1 cellular context compared by ENCODE assay signal in the genomic region with DNA sequence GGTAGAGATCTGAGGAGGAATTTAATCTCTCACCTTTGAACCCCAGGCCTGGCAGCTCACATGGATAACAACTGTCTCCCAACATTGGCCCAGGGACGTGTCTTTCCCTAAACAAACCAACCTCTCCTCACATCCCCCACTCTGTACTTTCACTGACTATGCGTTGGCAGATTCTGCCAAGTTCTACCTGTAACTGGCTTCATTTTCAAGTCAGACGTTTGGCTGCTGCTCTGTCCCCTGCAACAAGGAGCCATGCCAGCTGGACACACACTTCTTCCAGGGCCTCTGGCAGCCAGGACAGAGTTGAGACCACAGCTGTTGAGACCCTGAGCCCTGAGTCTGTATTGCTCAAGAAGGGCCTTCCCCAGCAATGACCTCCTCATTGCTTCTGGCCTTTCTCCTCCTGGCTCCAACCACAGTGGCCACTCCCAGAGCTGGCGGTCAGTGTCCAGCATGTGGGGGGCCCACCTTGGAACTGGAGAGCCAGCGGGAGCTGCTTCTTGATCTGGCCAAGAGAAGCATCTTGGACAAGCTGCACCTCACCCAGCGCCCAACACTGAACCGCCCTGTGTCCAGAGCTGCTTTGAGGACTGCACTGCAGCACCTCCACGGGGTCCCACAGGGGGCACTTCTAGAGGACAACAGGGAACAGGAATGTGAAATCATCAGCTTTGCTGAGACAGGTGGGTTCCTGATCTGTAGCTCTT.
TF ChIP-seq lines count a peak whose summit lies in the region.

A gene with protein sequence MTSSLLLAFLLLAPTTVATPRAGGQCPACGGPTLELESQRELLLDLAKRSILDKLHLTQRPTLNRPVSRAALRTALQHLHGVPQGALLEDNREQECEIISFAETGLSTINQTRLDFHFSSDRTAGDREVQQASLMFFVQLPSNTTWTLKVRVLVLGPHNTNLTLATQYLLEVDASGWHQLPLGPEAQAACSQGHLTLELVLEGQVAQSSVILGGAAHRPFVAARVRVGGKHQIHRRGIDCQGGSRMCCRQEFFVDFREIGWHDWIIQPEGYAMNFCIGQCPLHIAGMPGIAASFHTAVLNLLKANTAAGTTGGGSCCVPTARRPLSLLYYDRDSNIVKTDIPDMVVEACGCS (plus strand): TSS at position 268 of the 707 bp plus-strand sequence. CDS start 103 bp downstream, at position 371.

TF ChIP-seq in K562, 482 proteins besides CTCF, POLR2A, EP300 and RAD21:
- no peak for TF ChIP-seq ZNF408 (CRISPR knock-in tag; IDR thresholded peaks at IDR 0.05; ENCODE audit: low read depth)
- TF ChIP-seq, protein P1, sequence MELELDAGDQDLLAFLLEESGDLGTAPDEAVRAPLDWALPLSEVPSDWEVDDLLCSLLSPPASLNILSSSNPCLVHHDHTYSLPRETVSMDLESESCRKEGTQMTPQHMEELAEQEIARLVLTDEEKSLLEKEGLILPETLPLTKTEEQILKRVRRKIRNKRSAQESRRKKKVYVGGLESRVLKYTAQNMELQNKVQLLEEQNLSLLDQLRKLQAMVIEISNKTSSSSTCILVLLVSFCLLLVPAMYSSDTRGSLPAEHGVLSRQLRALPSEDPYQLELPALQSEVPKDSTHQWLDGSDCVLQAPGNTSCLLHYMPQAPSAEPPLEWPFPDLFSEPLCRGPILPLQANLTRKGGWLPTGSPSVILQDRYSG (tag; conservative IDR thresholded peaks at IDR 0.05; ENCODE audit: low read depth), result no peak
- TF ChIP-seq MAFG (tag; conservative IDR thresholded peaks at IDR 0.05), result no peak
- TF ChIP-seq, protein P2, sequence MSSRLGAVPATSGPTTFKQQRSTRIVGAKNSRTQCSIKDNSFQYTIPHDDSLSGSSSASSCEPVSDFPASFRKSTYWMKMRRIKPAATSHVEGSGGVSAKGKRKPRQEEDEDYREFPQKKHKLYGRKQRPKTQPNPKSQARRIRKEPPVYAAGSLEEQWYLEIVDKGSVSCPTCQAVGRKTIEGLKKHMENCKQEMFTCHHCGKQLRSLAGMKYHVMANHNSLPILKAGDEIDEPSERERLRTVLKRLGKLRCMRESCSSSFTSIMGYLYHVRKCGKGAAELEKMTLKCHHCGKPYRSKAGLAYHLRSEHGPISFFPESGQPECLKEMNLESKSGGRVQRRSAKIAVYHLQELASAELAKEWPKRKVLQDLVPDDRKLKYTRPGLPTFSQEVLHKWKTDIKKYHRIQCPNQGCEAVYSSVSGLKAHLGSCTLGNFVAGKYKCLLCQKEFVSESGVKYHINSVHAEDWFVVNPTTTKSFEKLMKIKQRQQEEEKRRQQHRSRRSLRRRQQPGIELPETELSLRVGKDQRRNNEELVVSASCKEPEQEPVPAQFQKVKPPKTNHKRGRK (tag; IDR thresholded peaks at IDR 0.05), result no peak
- no peak for TF ChIP-seq ZNF75A (CRISPR knock-in tag; IDR thresholded peaks at IDR 0.05)
- no peak for TF ChIP-seq MEF2A (IDR thresholded peaks at IDR 0.05; ENCODE audit: control insufficient read depth, low read depth, low read length)
- TF ChIP-seq, protein P3, sequence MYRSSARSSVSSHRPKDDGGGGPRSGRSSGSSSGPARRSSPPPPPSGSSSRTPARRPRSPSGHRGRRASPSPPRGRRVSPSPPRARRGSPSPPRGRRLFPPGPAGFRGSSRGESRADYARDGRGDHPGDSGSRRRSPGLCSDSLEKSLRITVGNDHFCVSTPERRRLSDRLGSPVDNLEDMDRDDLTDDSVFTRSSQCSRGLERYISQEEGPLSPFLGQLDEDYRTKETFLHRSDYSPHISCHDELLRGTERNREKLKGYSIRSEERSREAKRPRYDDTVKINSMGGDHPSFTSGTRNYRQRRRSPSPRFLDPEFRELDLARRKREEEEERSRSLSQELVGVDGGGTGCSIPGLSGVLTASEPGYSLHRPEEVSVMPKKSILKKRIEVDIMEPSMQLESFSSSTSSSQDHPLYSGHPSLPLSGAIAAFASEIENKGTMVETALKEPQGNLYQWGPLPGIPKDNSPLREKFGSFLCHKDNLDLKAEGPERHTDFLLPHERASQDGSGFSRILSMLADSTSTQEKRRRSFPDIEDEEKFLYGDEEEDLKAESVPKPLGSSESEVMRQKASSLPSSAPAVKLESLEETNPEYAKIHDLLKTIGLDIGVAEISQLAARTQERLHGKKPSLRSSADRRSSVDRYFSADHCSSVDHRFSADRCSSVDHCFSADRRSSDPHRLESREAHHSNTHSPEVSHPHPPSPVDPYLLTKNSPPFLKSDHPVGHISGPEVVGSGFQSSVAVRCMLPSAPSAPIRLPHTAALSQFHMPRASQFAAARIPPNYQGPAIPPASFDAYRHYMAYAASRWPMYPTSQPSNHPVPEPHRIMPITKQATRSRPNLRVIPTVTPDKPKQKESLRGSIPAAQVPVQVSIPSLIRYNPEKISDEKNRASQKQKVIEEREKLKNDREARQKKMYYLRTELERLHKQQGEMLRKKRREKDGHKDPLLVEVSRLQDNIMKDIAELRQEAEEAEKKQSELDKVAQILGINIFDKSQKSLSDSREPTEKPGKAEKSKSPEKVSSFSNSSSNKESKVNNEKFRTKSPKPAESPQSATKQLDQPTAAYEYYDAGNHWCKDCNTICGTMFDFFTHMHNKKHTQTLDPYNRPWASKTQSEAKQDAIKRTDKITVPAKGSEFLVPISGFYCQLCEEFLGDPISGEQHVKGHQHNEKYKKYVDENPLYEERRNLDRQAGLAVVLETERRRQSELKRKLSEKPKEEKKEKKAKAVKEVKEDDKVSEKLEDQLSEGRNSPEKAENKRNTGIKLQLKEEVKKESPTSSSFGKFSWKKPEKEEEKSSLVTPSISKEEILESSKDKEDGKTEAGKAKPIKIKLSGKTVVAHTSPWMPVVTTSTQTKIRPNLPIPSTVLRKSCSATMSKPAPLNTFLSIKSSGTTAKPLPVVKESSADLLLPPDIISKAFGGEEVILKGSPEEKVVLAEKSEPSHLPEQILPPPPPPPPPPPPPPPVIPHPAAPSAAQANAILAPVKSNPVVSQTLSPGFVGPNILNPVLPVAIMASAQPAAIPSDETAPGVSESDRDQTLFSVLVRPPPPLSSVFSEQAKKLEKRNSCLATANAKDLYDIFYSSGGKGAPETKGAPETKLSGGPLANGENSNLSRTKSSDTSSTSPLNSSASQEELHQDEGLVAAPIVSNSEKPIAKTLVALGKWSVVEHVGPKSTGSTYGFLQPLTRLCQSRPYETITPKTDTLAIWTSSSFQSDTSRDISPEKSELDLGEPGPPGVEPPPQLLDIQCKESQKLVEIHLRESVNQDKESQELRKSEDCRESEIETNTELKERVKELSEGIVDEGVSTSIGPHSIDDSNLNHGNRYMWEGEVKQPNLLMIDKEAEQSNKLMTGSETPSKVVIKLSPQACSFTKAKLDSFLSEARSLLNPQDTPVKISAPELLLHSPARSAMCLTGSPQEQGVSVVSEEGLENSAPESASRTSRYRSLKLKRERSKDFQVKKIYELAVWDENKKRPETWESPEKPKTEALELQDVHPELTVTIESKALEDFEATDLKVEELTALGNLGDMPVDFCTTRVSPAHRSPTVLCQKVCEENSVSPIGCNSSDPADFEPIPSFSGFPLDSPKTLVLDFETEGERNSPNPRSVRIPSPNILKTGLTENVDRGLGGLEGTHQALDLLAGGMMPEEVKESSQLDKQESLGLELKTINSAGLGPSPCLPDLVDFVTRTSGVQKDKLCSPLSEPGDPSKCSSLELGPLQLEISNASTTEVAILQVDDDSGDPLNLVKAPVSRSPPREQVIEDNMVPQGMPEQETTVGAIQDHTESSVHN (IDR thresholded peaks at IDR 0.05; ENCODE audit: borderline replicate concordance in 1 of 2, low read depth in 1 of 2), result no peak
- no peak for TF ChIP-seq ZC3H8 (IDR thresholded peaks at IDR 0.05)
- TF ChIP-seq NONO (IDR thresholded peaks at IDR 0.05; ENCODE audit: low read depth in 2 of 2, low read length in 1 of 2), result no peak
- TF ChIP-seq, protein P4, sequence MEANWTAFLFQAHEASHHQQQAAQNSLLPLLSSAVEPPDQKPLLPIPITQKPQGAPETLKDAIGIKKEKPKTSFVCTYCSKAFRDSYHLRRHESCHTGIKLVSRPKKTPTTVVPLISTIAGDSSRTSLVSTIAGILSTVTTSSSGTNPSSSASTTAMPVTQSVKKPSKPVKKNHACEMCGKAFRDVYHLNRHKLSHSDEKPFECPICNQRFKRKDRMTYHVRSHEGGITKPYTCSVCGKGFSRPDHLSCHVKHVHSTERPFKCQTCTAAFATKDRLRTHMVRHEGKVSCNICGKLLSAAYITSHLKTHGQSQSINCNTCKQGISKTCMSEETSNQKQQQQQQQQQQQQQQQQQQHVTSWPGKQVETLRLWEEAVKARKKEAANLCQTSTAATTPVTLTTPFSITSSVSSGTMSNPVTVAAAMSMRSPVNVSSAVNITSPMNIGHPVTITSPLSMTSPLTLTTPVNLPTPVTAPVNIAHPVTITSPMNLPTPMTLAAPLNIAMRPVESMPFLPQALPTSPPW (CRISPR knock-in tag; IDR thresholded peaks at IDR 0.05), result no peak
- TF ChIP-seq, protein P5, sequence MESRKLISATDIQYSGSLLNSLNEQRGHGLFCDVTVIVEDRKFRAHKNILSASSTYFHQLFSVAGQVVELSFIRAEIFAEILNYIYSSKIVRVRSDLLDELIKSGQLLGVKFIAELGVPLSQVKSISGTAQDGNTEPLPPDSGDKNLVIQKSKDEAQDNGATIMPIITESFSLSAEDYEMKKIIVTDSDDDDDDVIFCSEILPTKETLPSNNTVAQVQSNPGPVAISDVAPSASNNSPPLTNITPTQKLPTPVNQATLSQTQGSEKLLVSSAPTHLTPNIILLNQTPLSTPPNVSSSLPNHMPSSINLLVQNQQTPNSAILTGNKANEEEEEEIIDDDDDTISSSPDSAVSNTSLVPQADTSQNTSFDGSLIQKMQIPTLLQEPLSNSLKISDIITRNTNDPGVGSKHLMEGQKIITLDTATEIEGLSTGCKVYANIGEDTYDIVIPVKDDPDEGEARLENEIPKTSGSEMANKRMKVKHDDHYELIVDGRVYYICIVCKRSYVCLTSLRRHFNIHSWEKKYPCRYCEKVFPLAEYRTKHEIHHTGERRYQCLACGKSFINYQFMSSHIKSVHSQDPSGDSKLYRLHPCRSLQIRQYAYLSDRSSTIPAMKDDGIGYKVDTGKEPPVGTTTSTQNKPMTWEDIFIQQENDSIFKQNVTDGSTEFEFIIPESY (CRISPR knock-in tag; IDR thresholded peaks at IDR 0.05), result peak; percentile 74; the same call in 1 of the 2 replicates
- no peak for TF ChIP-seq MAFF (IDR thresholded peaks at IDR 0.05; ENCODE audit: low read length)
- no peak for TF ChIP-seq ZNF175 (CRISPR knock-in tag; IDR thresholded peaks at IDR 0.05; ENCODE audit: low read depth)
- no peak for TF ChIP-seq NFE2 (IDR thresholded peaks at IDR 0.05; ENCODE audit: low read depth)
- TF ChIP-seq NR2C1 (IDR thresholded peaks at IDR 0.05), result 0 out of 2 replicates have a peak, but pooled peaks have one; percentile 10
- TF ChIP-seq NR2C1 (tag; IDR thresholded peaks at IDR 0.05), result no peak
- TF ChIP-seq NFIX (CRISPR knock-in tag; IDR thresholded peaks at IDR 0.05; ENCODE audit: low read depth), result no peak
- no peak for TF ChIP-seq ARNT (IDR thresholded peaks at IDR 0.05)
- no peak for TF ChIP-seq RBM25 (IDR thresholded peaks at IDR 0.05; ENCODE audit: low read depth, low read length, severe bottlenecking)
- no peak for TF ChIP-seq HEY1 (CRISPR knock-in tag; IDR thresholded peaks at IDR 0.05; ENCODE audit: borderline replicate concordance)
- TF ChIP-seq DNMT1 (IDR thresholded peaks at IDR 0.05), result no peak
- TF ChIP-seq, protein P6, sequence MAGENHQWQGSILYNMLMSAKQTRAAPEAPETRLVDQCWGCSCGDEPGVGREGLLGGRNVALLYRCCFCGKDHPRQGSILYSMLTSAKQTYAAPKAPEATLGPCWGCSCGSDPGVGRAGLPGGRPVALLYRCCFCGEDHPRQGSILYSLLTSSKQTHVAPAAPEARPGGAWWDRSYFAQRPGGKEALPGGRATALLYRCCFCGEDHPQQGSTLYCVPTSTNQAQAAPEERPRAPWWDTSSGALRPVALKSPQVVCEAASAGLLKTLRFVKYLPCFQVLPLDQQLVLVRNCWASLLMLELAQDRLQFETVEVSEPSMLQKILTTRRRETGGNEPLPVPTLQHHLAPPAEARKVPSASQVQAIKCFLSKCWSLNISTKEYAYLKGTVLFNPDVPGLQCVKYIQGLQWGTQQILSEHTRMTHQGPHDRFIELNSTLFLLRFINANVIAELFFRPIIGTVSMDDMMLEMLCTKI (IDR thresholded peaks at IDR 0.05; ENCODE audit: partially characterized antibody), result no peak
- 0 out of 2 replicates have a peak, but pooled peaks have one; percentile 28 for TF ChIP-seq ZBTB7A (IDR thresholded peaks at IDR 0.05; ENCODE audit: borderline replicate concordance, control insufficient read depth, low read depth, low read length)
- no peak for TF ChIP-seq IRF2 (CRISPR knock-in tag; IDR thresholded peaks at IDR 0.05)
- no peak for TF ChIP-seq MCM3 (IDR thresholded peaks at IDR 0.05)
- TF ChIP-seq TEAD2 (tag; IDR thresholded peaks at IDR 0.05), result no peak
- TF ChIP-seq ELF4 (CRISPR knock-in tag; IDR thresholded peaks at IDR 0.05), result no peak
- TF ChIP-seq, protein P7, sequence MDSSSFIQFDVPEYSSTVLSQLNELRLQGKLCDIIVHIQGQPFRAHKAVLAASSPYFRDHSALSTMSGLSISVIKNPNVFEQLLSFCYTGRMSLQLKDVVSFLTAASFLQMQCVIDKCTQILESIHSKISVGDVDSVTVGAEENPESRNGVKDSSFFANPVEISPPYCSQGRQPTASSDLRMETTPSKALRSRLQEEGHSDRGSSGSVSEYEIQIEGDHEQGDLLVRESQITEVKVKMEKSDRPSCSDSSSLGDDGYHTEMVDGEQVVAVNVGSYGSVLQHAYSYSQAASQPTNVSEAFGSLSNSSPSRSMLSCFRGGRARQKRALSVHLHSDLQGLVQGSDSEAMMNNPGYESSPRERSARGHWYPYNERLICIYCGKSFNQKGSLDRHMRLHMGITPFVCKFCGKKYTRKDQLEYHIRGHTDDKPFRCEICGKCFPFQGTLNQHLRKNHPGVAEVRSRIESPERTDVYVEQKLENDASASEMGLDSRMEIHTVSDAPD (CRISPR knock-in tag; IDR thresholded peaks at IDR 0.05), result no peak
- no peak for TF ChIP-seq SIRT6 (IDR thresholded peaks at IDR 0.05; ENCODE audit: low read depth, low read length)
- TF ChIP-seq, protein P8, sequence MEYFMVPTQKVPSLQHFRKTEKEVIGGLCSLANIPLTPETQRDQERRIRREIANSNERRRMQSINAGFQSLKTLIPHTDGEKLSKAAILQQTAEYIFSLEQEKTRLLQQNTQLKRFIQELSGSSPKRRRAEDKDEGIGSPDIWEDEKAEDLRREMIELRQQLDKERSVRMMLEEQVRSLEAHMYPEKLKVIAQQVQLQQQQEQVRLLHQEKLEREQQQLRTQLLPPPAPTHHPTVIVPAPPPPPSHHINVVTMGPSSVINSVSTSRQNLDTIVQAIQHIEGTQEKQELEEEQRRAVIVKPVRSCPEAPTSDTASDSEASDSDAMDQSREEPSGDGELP (CRISPR knock-in tag; IDR thresholded peaks at IDR 0.05; ENCODE audit: borderline replicate concordance), result peak; percentile 28; the same call in 1 of the 2 replicates
- TF ChIP-seq, protein P9, sequence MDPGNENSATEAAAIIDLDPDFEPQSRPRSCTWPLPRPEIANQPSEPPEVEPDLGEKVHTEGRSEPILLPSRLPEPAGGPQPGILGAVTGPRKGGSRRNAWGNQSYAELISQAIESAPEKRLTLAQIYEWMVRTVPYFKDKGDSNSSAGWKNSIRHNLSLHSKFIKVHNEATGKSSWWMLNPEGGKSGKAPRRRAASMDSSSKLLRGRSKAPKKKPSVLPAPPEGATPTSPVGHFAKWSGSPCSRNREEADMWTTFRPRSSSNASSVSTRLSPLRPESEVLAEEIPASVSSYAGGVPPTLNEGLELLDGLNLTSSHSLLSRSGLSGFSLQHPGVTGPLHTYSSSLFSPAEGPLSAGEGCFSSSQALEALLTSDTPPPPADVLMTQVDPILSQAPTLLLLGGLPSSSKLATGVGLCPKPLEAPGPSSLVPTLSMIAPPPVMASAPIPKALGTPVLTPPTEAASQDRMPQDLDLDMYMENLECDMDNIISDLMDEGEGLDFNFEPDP (CRISPR knock-in tag; IDR thresholded peaks at IDR 0.05), result no peak
TF ChIP-seq in K562: peak in this region for 4.
